Comparison of ENCODE assay signal across 1 cellular context in genomic region chr3:99696497-99696896, GRCh38.
TF ChIP-seq lines count a peak whose summit lies in the region.

No MANE protein-coding gene starts in this region.

TF ChIP-seq in K562, 482 proteins besides CTCF, POLR2A, EP300 and RAD21:
- TF ChIP-seq, protein P1, sequence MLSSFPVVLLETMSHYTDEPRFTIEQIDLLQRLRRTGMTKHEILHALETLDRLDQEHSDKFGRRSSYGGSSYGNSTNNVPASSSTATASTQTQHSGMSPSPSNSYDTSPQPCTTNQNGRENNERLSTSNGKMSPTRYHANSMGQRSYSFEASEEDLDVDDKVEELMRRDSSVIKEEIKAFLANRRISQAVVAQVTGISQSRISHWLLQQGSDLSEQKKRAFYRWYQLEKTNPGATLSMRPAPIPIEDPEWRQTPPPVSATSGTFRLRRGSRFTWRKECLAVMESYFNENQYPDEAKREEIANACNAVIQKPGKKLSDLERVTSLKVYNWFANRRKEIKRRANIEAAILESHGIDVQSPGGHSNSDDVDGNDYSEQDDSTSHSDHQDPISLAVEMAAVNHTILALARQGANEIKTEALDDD (IDR thresholded peaks at IDR 0.05), result no peak
- peak; percentile 72 for TF ChIP-seq CEBPB (tag; IDR thresholded peaks at IDR 0.05)
- no peak for TF ChIP-seq CEBPG (CRISPR knock-in tag; IDR thresholded peaks at IDR 0.05)
- TF ChIP-seq CEBPG (tag; conservative IDR thresholded peaks at IDR 0.05 in 1 of 2, IDR thresholded peaks at IDR 0.05 in 1 of 2), result peak; percentile 43 to 59; a peak in 3 of 4 replicates
